Comparison of ENCODE assay signal across 10 cellular contexts in genomic region chr9:131405858-131406566, GRCh38. TPM values are rescaled to one million over a fixed set of nuclear protein-coding genes. Genes with fewer than 3 reads are reported as not detected.
DNase-seq lines count a peak whose midpoint lies in the region; ATAC-seq, FAIRE-seq and TF ChIP-seq lines count a peak whose summit lies in the region.
"Had no signal": no experiment of that assay in that cellular context is flagged by ENCODE, and none has a peak within 500 bp of the region (broad histone marks: within the 10 kb centered on the region; RNA-seq: fewer than 3 reads in every experiment).

No MANE protein-coding gene starts in this region.

- H2AFZ ChIP-seq in keratinocyte (ENCODE audit: control insufficient read depth, low read length) = no peak overlapping the region

- H3K4me3 Mint-ChIP-seq in activated naive CD8-positive, alpha-beta T cell treated with anti-CD3 and anti-CD28 coated beads, Interleukin-2, amount 50 U/mL, for 24 hours = peak overlapping the region; percentile 58

- H3K27me3 Mint-ChIP-seq in activated naive CD8-positive, alpha-beta T cell treated with anti-CD3 and anti-CD28 coated beads, Interleukin-2, amount 50 U/mL, for 24 hours = no peaks in the 10 kb centered on the region

- H4K20me1 ChIP-seq in keratinocyte (ENCODE audit: control insufficient read depth, extremely low read depth, insufficient read depth, low read length) = peaks cover 72% of the 10 kb centered on the region

- H3K4me1 ChIP-seq in keratinocyte (ENCODE audit: control insufficient read depth, extremely low read depth, insufficient read depth, low read length) (peaks cover 73% of the 10 kb centered on the region), stomach smooth muscle (ENCODE audit: control insufficient read depth, insufficient read depth, low read length) (peaks cover 76% of the 10 kb centered on the region)

- peaks cover 0 to 8% of the 10 kb centered on the region in 2 experiments for H3K36me3 ChIP-seq in keratinocyte (ENCODE audit: control insufficient read depth in 2 of 2, extremely low read depth in 1 of 2, insufficient read depth in 2 of 2, low read length in 2 of 2)
- H3K36me3 ChIP-seq in stomach smooth muscle (ENCODE audit: control insufficient read depth in 2 of 2, insufficient read depth in 2 of 2, low read length in 2 of 2) = no peaks in the 10 kb centered on the region

- H3K27ac ChIP-seq in keratinocyte (ENCODE audit: control insufficient read depth, insufficient read depth, low read length) = peak overlapping the region; percentile 2
- H3K27ac ChIP-seq in stomach smooth muscle (ENCODE audit: low read length) = peak overlapping the region; percentile 71

- FAIRE-seq in keratinocyte (lab: Jason Lieb, UNC) = peak; percentile 41
- FAIRE-seq: islet of Langerhans had no signal

- H3K4me1 Mint-ChIP-seq in activated naive CD8-positive, alpha-beta T cell treated with anti-CD3 and anti-CD28 coated beads, Interleukin-2, amount 50 U/mL, for 24 hours = peaks cover 92% of the 10 kb centered on the region

- TF ChIP-seq CTCF in keratinocyte (optimal IDR thresholded peaks at IDR 0.05 in 1 of 3, IDR thresholded peaks at IDR 0.05 in 1 of 3, conservative IDR thresholded peaks at IDR 0.05 in 1 of 3; ENCODE audit: extremely low read depth in 1 of 3, insufficient read depth in 2 of 3, low read length in 3 of 3) = no peak

- peaks cover 8% of the 10 kb centered on the region for H3K9me1 ChIP-seq in keratinocyte (ENCODE audit: control insufficient read depth, extremely low read depth, insufficient read depth, low read length)

- peak overlapping the region; percentile 73 for H3K27ac Mint-ChIP-seq in activated naive CD8-positive, alpha-beta T cell treated with anti-CD3 and anti-CD28 coated beads, Interleukin-2, amount 50 U/mL, for 24 hours

- H3K4me2 ChIP-seq in keratinocyte (ENCODE audit: control insufficient read depth, extremely low read depth, insufficient read depth, low read depth, low read length) = peak overlapping the region; percentile 75

- H3K9ac ChIP-seq in keratinocyte (ENCODE audit: control insufficient read depth, extremely low read depth, insufficient read depth, low read length) = peak overlapping the region; percentile 6
- peak overlapping the region; percentile 13 to 31 for H3K9ac ChIP-seq in stomach smooth muscle (ENCODE audit: low read length in 2 of 2)

- H3K9me3 ChIP-seq in keratinocyte (ENCODE audit: control insufficient read depth, low read depth, low read length) = no peaks in the 10 kb centered on the region
- no peaks in the 10 kb centered on the region for H3K9me3 ChIP-seq in stomach smooth muscle (ENCODE audit: control insufficient read depth in 2 of 2, low read length in 2 of 2)
- H3K9me3 ChIP-seq: BE2C had no signal

- peaks cover 13% of the 10 kb centered on the region for H3K36me3 Mint-ChIP-seq in activated naive CD8-positive, alpha-beta T cell treated with anti-CD3 and anti-CD28 coated beads, Interleukin-2, amount 50 U/mL, for 24 hours (ENCODE audit: low read depth)

- no peak for ATAC-seq in activated naive CD8-positive, alpha-beta T cell treated with anti-CD3 and anti-CD28 coated beads, Interleukin-2, amount 50 U/mL, for 24 hours

- H3K4me3 ChIP-seq in keratinocyte (ENCODE audit: control insufficient read depth in 2 of 3, extremely low read depth in 1 of 3, insufficient read depth in 2 of 3, low read depth in 1 of 3, low read length in 3 of 3) = peak overlapping the region in 2 of 3 experiments; percentile 1 to 44
- peak overlapping the region; percentile 64 to 69 for H3K4me3 ChIP-seq in stomach smooth muscle (ENCODE audit: low read length in 2 of 2)

- peaks cover 100% of the 10 kb centered on the region for H3K79me2 ChIP-seq in keratinocyte (ENCODE audit: control insufficient read depth, insufficient read depth, low read length)

- dilution Hi-C loops in keratinocyte (cut with MboI; ENCODE audit: extremely low pct_ligation_motif_present, low sequenced_read_pairs) = no loop called here

- no peaks in the 10 kb centered on the region for H3K9me3 Mint-ChIP-seq in activated naive CD8-positive, alpha-beta T cell treated with anti-CD3 and anti-CD28 coated beads, Interleukin-2, amount 50 U/mL, for 24 hours

- H3K27me3 ChIP-seq in keratinocyte (ENCODE audit: control insufficient read depth, extremely low read depth, insufficient read depth, low read length) (no peaks in the 10 kb centered on the region), stomach smooth muscle (ENCODE audit: control insufficient read depth in 1 of 2, insufficient read depth in 2 of 2, low read length in 2 of 2) (no peaks in the 10 kb centered on the region)
- H3K27me3 ChIP-seq: BE2C had no signal

- DNase-seq in NCI-H2081 (lab: John Stamatoyannopoulos, UW) (peak; percentile 17 to 34), NCI-H2081 treated with DMSO at 0.1 percent for 48 hours (lab: John Stamatoyannopoulos, UW) (no peak), keratinocyte (ENCODE audit: low read depth, low spot score) (no peak), HT-29 (ENCODE audit: low spot score) (no peak), cortex of kidney (lab: John Stamatoyannopoulos, UW) (no peak), dedifferentiated amniotic fluid mesenchymal stem cell (ENCODE audit: extremely low spot score) (no peak)
- no peak for DNase-seq in activated naive CD8-positive, alpha-beta T cell treated with anti-CD3 and anti-CD28 coated beads, Interleukin-2, amount 50 U/mL, for 24 hours
- DNase-seq: BE2C had no signal

RNA-seq across cellular contexts. Expression of gene PRRC2B, which starts 12.1 kb away (rescaled TPM):
- polyA plus RNA-seq in keratinocyte = 15.2 to 38.8 TPM (median 20.8 TPM) in 3 replicates
- 36.7 TPM for polyA plus RNA-seq in keratinocyte (2011; ENCODE audit: low read depth)
- 26.1 and 27.0 TPM in 2 replicates for polyA plus RNA-seq in keratinocyte (2011; cell fraction: cytosol; rRNA removed)
- polyA plus RNA-seq in keratinocyte (2011; cell fraction: nucleus; rRNA removed) = 170 and 203 TPM in 2 replicates
- polyA plus RNA-seq in keratinocyte (2012; ENCODE audit: low replicate concordance) = 32.6 and 73.5 TPM in 2 replicates
- polyA minus RNA-seq in keratinocyte = 69.3 to 140 TPM (median 93.9 TPM) in 3 replicates
- 29.4 TPM for polyA minus RNA-seq in keratinocyte (2011; cell fraction: cytosol; rRNA and poly(A)+ RNA removed)
- polyA minus RNA-seq in keratinocyte (2011; cell fraction: nucleus; rRNA and poly(A)+ RNA removed) = 91.0 and 150 TPM in 2 replicates
- total RNA-seq in HT-29 (2014; rRNA removed; shearing (Covaris generic)) = 96.5 and 106 TPM in 2 replicates

Comparison
In these comparisons a context has a peak if more than half of its experiments do, and no peak if none do; other contexts are left out.
1. DNase-seq: peak in NCI-H2081 (2 of 2); none in NCI-H2081 treated with DMSO at 0.1 percent for 48 hours (single experiment), activated naive CD8-positive, alpha-beta T cell treated with anti-CD3 and anti-CD28 coated beads, Interleukin-2, amount 50 U/mL, for 24 hours (single experiment), keratinocyte (single experiment), HT-29 (single experiment), cortex of kidney (single experiment) and dedifferentiated amniotic fluid mesenchymal stem cell (single experiment).